Comparison of ENCODE assay signal across 10 cellular contexts in the genomic region with DNA sequence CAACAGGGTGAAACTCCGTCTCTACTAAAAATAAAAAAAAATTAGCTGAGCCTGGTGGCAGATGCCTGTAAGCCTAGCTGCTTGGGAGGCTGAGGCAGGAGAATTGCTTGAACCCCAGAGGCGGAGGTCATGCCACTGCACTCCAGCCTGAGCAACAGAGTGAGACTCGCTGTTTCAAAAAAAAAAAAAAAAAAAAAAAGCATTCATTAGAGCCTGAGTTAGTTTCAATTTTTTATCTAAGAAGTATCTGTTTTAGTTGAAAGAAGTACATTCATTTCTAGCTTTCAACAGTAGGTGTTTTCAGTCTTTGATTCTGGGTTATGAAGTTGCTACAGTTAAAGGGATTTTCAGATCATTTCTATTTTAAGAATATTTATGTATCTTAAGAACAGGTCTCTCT. TPM values are rescaled to one million over a fixed set of nuclear protein-coding genes. Genes with fewer than 3 reads are reported as not detected.
DNase-seq lines count a peak whose midpoint lies in the region; ATAC-seq and TF ChIP-seq lines count a peak whose summit lies in the region.
"Had no signal": no experiment of that assay in that cellular context is flagged by ENCODE, and none has a peak within 500 bp of the region (broad histone marks: within the 10 kb centered on the region; RNA-seq: fewer than 3 reads in every experiment).

No MANE protein-coding gene starts in this region.

- ATAC-seq in GM21717 (IDR thresholded peaks at IDR 0.05; ENCODE audit: unreplicated experiment): peak; percentile 71
- ATAC-seq in HG03354 (IDR thresholded peaks at IDR 0.05; ENCODE audit: poor library complexity, severe bottlenecking, unreplicated experiment): peak; percentile 71
- peak; percentile 75 for ATAC-seq in stimulated activated naive CD8-positive, alpha-beta T cell treated with anti-CD3 and anti-CD28 coated beads, Interleukin-15, amount 100 ng/mL, for 72 hours
- ATAC-seq in left ventricle myocardium superior: no peak
- ATAC-seq: left lung had no signal

- H3K27me3 Mint-ChIP-seq in activated naive CD4-positive, alpha-beta T cell treated with anti-CD3 and anti-CD28 coated beads, Interleukin-2, amount 10 ng/mL, durations not matched to agents 7 days and 5 days: no peaks in the 10 kb centered on the region
- H3K27me3 Mint-ChIP-seq in stimulated activated naive CD8-positive, alpha-beta T cell treated with anti-CD3 and anti-CD28 coated beads, Interleukin-15, amount 100 ng/mL, for 72 hours: no peaks in the 10 kb centered on the region
- no peaks in the 10 kb centered on the region for H3K27me3 Mint-ChIP-seq in CD14-positive monocyte (ENCODE audit: low read depth in 3 of 3)

- no peaks in the 10 kb centered on the region for H3K9me3 Mint-ChIP-seq in activated naive CD4-positive, alpha-beta T cell treated with anti-CD3 and anti-CD28 coated beads, Interleukin-2, amount 10 ng/mL, durations not matched to agents 7 days and 5 days
- H3K9me3 Mint-ChIP-seq in stimulated activated naive CD8-positive, alpha-beta T cell treated with anti-CD3 and anti-CD28 coated beads, Interleukin-15, amount 100 ng/mL, for 72 hours: no peaks in the 10 kb centered on the region
- no peaks in the 10 kb centered on the region for H3K9me3 Mint-ChIP-seq in CD14-positive monocyte

- peaks cover 29% of the 10 kb centered on the region for H3K4me1 Mint-ChIP-seq in activated naive CD4-positive, alpha-beta T cell treated with anti-CD3 and anti-CD28 coated beads, Interleukin-2, amount 10 ng/mL, durations not matched to agents 7 days and 5 days
- peaks cover 89% of the 10 kb centered on the region for H3K4me1 Mint-ChIP-seq in stimulated activated naive CD8-positive, alpha-beta T cell treated with anti-CD3 and anti-CD28 coated beads, Interleukin-15, amount 100 ng/mL, for 72 hours
- peaks cover 23% of the 10 kb centered on the region for H3K4me1 Mint-ChIP-seq in CD14-positive monocyte

- intact Hi-C loops in CD14-positive monocyte (cut with micrococcal nuclease) (no loop called here), left ventricle myocardium superior (cut with micrococcal nuclease) (no loop called here)

- no peak overlapping the region for H3K4me3 Mint-ChIP-seq in activated naive CD4-positive, alpha-beta T cell treated with anti-CD3 and anti-CD28 coated beads, Interleukin-2, amount 10 ng/mL, durations not matched to agents 7 days and 5 days
- peak overlapping the region in 1 of 2 donors; percentile 47 for H3K4me3 Mint-ChIP-seq in stimulated activated naive CD8-positive, alpha-beta T cell treated with anti-CD3 and anti-CD28 coated beads, Interleukin-15, amount 100 ng/mL, for 72 hours
- no peak overlapping the region for H3K4me3 Mint-ChIP-seq in CD14-positive monocyte

- no peak overlapping the region for H3K27ac Mint-ChIP-seq in activated naive CD4-positive, alpha-beta T cell treated with anti-CD3 and anti-CD28 coated beads, Interleukin-2, amount 10 ng/mL, durations not matched to agents 7 days and 5 days
- no peak overlapping the region for H3K27ac Mint-ChIP-seq in stimulated activated naive CD8-positive, alpha-beta T cell treated with anti-CD3 and anti-CD28 coated beads, Interleukin-15, amount 100 ng/mL, for 72 hours
- peak overlapping the region in 1 of 7 donors; percentile 20 for H3K27ac Mint-ChIP-seq in CD14-positive monocyte

- no peak for TF ChIP-seq CTCF in CD14-positive monocyte (IDR thresholded peaks at IDR 0.05)

- DNase-seq in activated naive CD4-positive, alpha-beta T cell treated with Interleukin-2 at 50 U/mL for 16 hours: peak; percentile 33
- DNase-seq in activated naive CD4-positive, alpha-beta T cell treated with anti-CD3 and anti-CD28 coated beads, Interleukin-2, amount 10 ng/mL, durations not matched to agents 7 days and 5 days: no peak
- DNase-seq in stimulated activated naive CD8-positive, alpha-beta T cell treated with anti-CD3 and anti-CD28 coated beads, Interleukin-15, amount 100 ng/mL, for 72 hours: no peak
- no peak for DNase-seq in CD14-positive monocyte (ENCODE audit: low spot score)
- no peak for DNase-seq in left ventricle myocardium superior
- DNase-seq in occipital lobe (lab: John Stamatoyannopoulos, UW): no peak
- DNase-seq: left lung, NCI-H526 treated with DMSO at 0.1 percent for 48 hours had no signal

- peaks cover 12% of the 10 kb centered on the region for H3K36me3 Mint-ChIP-seq in activated naive CD4-positive, alpha-beta T cell treated with anti-CD3 and anti-CD28 coated beads, Interleukin-2, amount 10 ng/mL, durations not matched to agents 7 days and 5 days
- H3K36me3 Mint-ChIP-seq in CD14-positive monocyte: peaks cover 0 to 5% of the 10 kb centered on the region in 2 donors

- CTCF ChIA-PET in activated naive CD4-positive, alpha-beta T cell treated with anti-CD3 and anti-CD28 coated beads, Interleukin-2, amount 10 ng/mL, durations not matched to agents 7 days and 5 days (lab: Charles Lee): no interaction called here

RNA-seq across cellular contexts. Expression of a gene that starts 42.2 kb away (rescaled TPM):
- polyA plus RNA-seq in CD14-positive monocyte: 1 to 10 TPM; 4.8 to 7.6 TPM
- total RNA-seq in left ventricle myocardium superior: 37.7 TPM
- total RNA-seq in occipital lobe: 177 TPM
